2 cellular contexts compared by ENCODE assay signal in genomic region chr3:182697345-182697919, GRCh38.
TF ChIP-seq lines count a peak whose summit lies in the region.

No MANE protein-coding gene starts in this region.

TF ChIP-seq in GM23338, 12 proteins besides CTCF, POLR2A, EP300 and RAD21 (continued from another document):
- TF ChIP-seq ETS1 (IDR thresholded peaks at IDR 0.05) (no peak), EZH2phosphoT487 (IDR thresholded peaks at IDR 0.05; ENCODE audit: unreplicated experiment) (no peak), JUNB (IDR thresholded peaks at IDR 0.05; ENCODE audit: unreplicated experiment) (no peak), ZNF462 (CRISPR knock-in tag; IDR thresholded peaks at IDR 0.05) (no peak), POLR2AphosphoS5 (IDR thresholded peaks at IDR 0.05; ENCODE audit: low read depth) (no peak), ZNF331 (CRISPR knock-in tag; IDR thresholded peaks at IDR 0.05; ENCODE audit: low read depth) (no peak), CREB1 (CRISPR knock-in tag; IDR thresholded peaks at IDR 0.05; ENCODE audit: low read depth) (no peak), REST (IDR thresholded peaks at IDR 0.05; ENCODE audit: unreplicated experiment) (no peak), NANOG (IDR thresholded peaks at IDR 0.05; ENCODE audit: borderline replicate concordance) (no peak), STAT1 (IDR thresholded peaks at IDR 0.05; ENCODE audit: unreplicated experiment) (no peak)

TF ChIP-seq in HepG2, 621 proteins besides CTCF, POLR2A, EP300 and RAD21 (continued from another document):
- TF ChIP-seq LBX2 (CRISPR knock-in tag; IDR thresholded peaks at IDR 0.05; ENCODE audit: borderline replicate concordance) (no peak), AHDC1 (CRISPR knock-in tag; IDR thresholded peaks at IDR 0.05; ENCODE audit: borderline replicate concordance) (0 out of 2 replicates have a peak, but pooled peaks have one; percentile 34), HIVEP1 (CRISPR knock-in tag; IDR thresholded peaks at IDR 0.05) (no peak)
